ENCODE assay signal across 9 cellular contexts in genomic region chr10:69362471-69362954, GRCh38. TPM values are rescaled to one million over a fixed set of nuclear protein-coding genes. Genes with fewer than 3 reads are reported as not detected.
DNase-seq lines count a peak whose midpoint lies in the region; ATAC-seq and TF ChIP-seq lines count a peak whose summit lies in the region.
"Had no signal": no experiment of that assay in that cellular context is flagged by ENCODE, and none has a peak within 500 bp of the region (broad histone marks: within the 10 kb centered on the region; RNA-seq: fewer than 3 reads in every experiment).

No MANE protein-coding gene starts in this region.

- TF ChIP-seq CTCF in SK-N-SH (IDR thresholded peaks at IDR 0.05) (no peak), fibroblast of mammary gland (conservative IDR thresholded peaks at IDR 0.05; ENCODE audit: control insufficient read depth, insufficient read depth, low read depth, low read length) (no peak), gastrocnemius medialis (IDR thresholded peaks at IDR 0.05 in 4 of 5, conservative IDR thresholded peaks at IDR 0.05 in 1 of 5) (no peak)

- CTCF ChIA-PET in SK-N-SH (lab: Yijun Ruan, JAX): interaction anchor here (1.0 kb wide), 1 partner anchor 30 kb away, joined by 3 read pairs; no protein-coding TSS in a partner anchor

- H3K4me3 ChIP-seq in SK-N-SH (ENCODE audit: low read depth in 2 of 2, low read length in 1 of 2): no peak overlapping the region
- no peak overlapping the region for H3K4me3 ChIP-seq in fibroblast of mammary gland (ENCODE audit: control insufficient read depth, low read depth, low read length)
- H3K4me3 ChIP-seq in gastrocnemius medialis: peak overlapping the region in 2 of 4 donors; percentile 0 to 14
- H3K4me3 ChIP-seq in Karpas-422 (ENCODE audit: low read length): no peak overlapping the region

- H3K79me2 ChIP-seq in SK-N-SH (ENCODE audit: insufficient read depth) (peaks cover 26% of the 10 kb centered on the region; the same call in 1 of the 2 replicates), Karpas-422 (ENCODE audit: low read length) (peaks cover 75% of the 10 kb centered on the region)

- H3K9ac ChIP-seq in SK-N-SH: no peak overlapping the region
- H3K9ac ChIP-seq in Karpas-422 (ENCODE audit: low read length): no peak overlapping the region

- TF ChIP-seq POLR2A in gastrocnemius medialis (IDR thresholded peaks at IDR 0.05): peak; percentile 80 to 83

- H3F3A ChIP-seq in SK-N-SH (replicated peaks; ENCODE audit: insufficient read depth): peaks cover 17% of the 10 kb centered on the region

- POLR2A ChIA-PET in SK-N-SH (lab: Yijun Ruan, JAX): no interaction called here

- no peaks in the 10 kb centered on the region for H3K27me3 ChIP-seq in SK-N-SH (ENCODE audit: insufficient read depth)
- H3K27me3 ChIP-seq in gastrocnemius medialis: no peaks in the 10 kb centered on the region
- no peaks in the 10 kb centered on the region for H3K27me3 ChIP-seq in Karpas-422 (ENCODE audit: low read length)

- H3K36me3 ChIP-seq in SK-N-SH (replicated peaks in 1 of 2; ENCODE audit: control insufficient read depth in 1 of 2, insufficient read depth in 2 of 2, low read length in 1 of 2) (peaks cover 10 to 11% of the 10 kb centered on the region in 2 experiments), gastrocnemius medialis (peaks cover 0 to 24% of the 10 kb centered on the region in 2 donors), Karpas-422 (ENCODE audit: insufficient read depth, low read length) (peaks cover 12% of the 10 kb centered on the region; the same call in 1 of the 2 replicates)

- H3K4me1 ChIP-seq in SK-N-SH (ENCODE audit: control insufficient read depth in 1 of 2, insufficient read depth in 2 of 2, low read depth in 1 of 2, low read length in 1 of 2) (peaks cover 20 to 29% of the 10 kb centered on the region in 2 experiments), gastrocnemius medialis (peaks cover 72 to 80% of the 10 kb centered on the region in 2 donors), Karpas-422 (ENCODE audit: low read length) (no peaks in the 10 kb centered on the region)

- ATAC-seq in gastrocnemius medialis: peak; percentile 71 to 78

- 37% methylated on average over 10 of the region's 13 CpGs for WGBS in SK-N-SH (ENCODE audit: low lambda C conversion rate)

- peak overlapping the region; percentile 45 for H3K4me2 ChIP-seq in SK-N-SH
- no peak overlapping the region for H3K4me2 ChIP-seq in Karpas-422 (ENCODE audit: low read depth, low read length, poor library complexity, severe bottlenecking)

- DNase-seq in ELR (ENCODE audit: low read depth): peak; percentile 92
- DNase-seq in SK-N-SH: peak; percentile 44
- DNase-seq in fibroblast of mammary gland (ENCODE audit: low read depth): peak; percentile 92
- DNase-seq in gastrocnemius medialis: peak; percentile 87 to 95
- DNase-seq in Karpas-422: no peak
- DNase-seq in NCI-H774 (lab: John Stamatoyannopoulos, UW): no peak
- DNase-seq in NCI-H1930 (lab: John Stamatoyannopoulos, UW): no peak
- no peak for DNase-seq in activated CD4-positive, alpha-beta T cell treated with anti-CD3 and anti-CD28 coated beads for 1 hour

- H2AFZ ChIP-seq in SK-N-SH (ENCODE audit: low read depth) (no peak overlapping the region), Karpas-422 (ENCODE audit: low read length) (no peak overlapping the region)

- intact Hi-C loops in gastrocnemius medialis (cut with DNase I; ENCODE audit: low total_unique reads): loop anchor here (2.0 kb wide), 2 partner anchors 34 to 44 kb away; no protein-coding TSS in a partner anchor

- H3K9me3 ChIP-seq in SK-N-SH (no peaks in the 10 kb centered on the region), gastrocnemius medialis (no peaks in the 10 kb centered on the region), Karpas-422 (ENCODE audit: low read length) (no peaks in the 10 kb centered on the region)

- no peak for TF ChIP-seq RAD21 in SK-N-SH (IDR thresholded peaks at IDR 0.05; ENCODE audit: low read length)

- H4K20me1 ChIP-seq in SK-N-SH (ENCODE audit: insufficient read depth): peaks cover 12% of the 10 kb centered on the region
- peaks cover 7% of the 10 kb centered on the region; the same call in 1 of the 2 replicates for H4K20me1 ChIP-seq in Karpas-422 (ENCODE audit: insufficient read depth, low read depth, low read length)

- TF ChIP-seq EP300 in SK-N-SH (IDR thresholded peaks at IDR 0.05; ENCODE audit: borderline replicate concordance in 1 of 2, low read depth in 1 of 2, low read length in 1 of 2): peak in 1 of 2 experiments; percentile 61; a peak in 1 of 4 replicates

- in situ Hi-C loops in gastrocnemius medialis (cut with MboI; ENCODE audit: low sequenced_read_pairs in 4 of 4): no loop called here

- H3K27ac ChIP-seq in SK-N-SH (ENCODE audit: low read depth in 2 of 2, low read length in 1 of 2): peak overlapping the region; percentile 58 to 70
- H3K27ac ChIP-seq in gastrocnemius medialis: peak overlapping the region; percentile 89 to 93 (median 92)
- H3K27ac ChIP-seq in Karpas-422 (ENCODE audit: low read length): no peak overlapping the region
- H3K27ac ChIP-seq: HL-60 had no signal

- no peaks in the 10 kb centered on the region for H3K9me2 ChIP-seq in SK-N-SH
- H3K9me2 ChIP-seq in Karpas-422 (replicated peaks; ENCODE audit: insufficient read depth, low read length): no peaks in the 10 kb centered on the region

TF ChIP-seq in SK-N-SH, 30 proteins besides CTCF, POLR2A, EP300 and RAD21:
- TF ChIP-seq FOSL2 (IDR thresholded peaks at IDR 0.05; ENCODE audit: borderline replicate concordance, low read depth) (peak; percentile 73; the same call in 1 of the 2 replicates), MAX (IDR thresholded peaks at IDR 0.05; ENCODE audit: low read depth) (peak; percentile 49), JUND (IDR thresholded peaks at IDR 0.05) (peak; percentile 49; the same call in 1 of the 2 replicates), FOXJ3 (CRISPR knock-in tag; IDR thresholded peaks at IDR 0.05) (no peak), RXRA (IDR thresholded peaks at IDR 0.05; ENCODE audit: borderline replicate concordance, low read depth) (no peak), POLR2AphosphoS5 (IDR thresholded peaks at IDR 0.05; ENCODE audit: low read depth, low read length) (peak; percentile 24; the same call in 1 of the 2 replicates), NRF1 (IDR thresholded peaks at IDR 0.05; ENCODE audit: low read depth, low read length) (no peak), TCF12 (IDR thresholded peaks at IDR 0.05) (peak; percentile 87), PBX3 (IDR thresholded peaks at IDR 0.05) (peak; percentile 58), NFIC (IDR thresholded peaks at IDR 0.05; ENCODE audit: borderline replicate concordance) (peak; percentile 59)
TF ChIP-seq in SK-N-SH: peak in this region for 7.

RNA-seq across cellular contexts. Expression of gene TACR2, which starts 54.2 kb away (rescaled TPM):
- polyA plus RNA-seq in SK-N-SH (2012; rRNA removed): 0.02 and 0.05 TPM in 2 replicates
- 0.03 TPM in 1 of 2 replicates, not detected in the other for polyA plus RNA-seq in SK-N-SH (2012; cell fraction: cytosol; rRNA removed)
- polyA plus RNA-seq in SK-N-SH (2012; cell fraction: nucleus; rRNA removed): not detected in 2 replicates
- under 1 TPM in 2 of 4 donors, not detected in 2; 0.36 to 0.49 TPM for total RNA-seq in gastrocnemius medialis
- 1.9 TPM in 1 of 2 replicates, not detected in the other for total RNA-seq in Karpas-422 (2014; rRNA removed; shearing (Covaris generic); ENCODE audit: low replicate concordance)

Comparison
In these comparisons a context has a peak if more than half of its experiments do, and no peak if none do; other contexts are left out.
1. DNase-seq: peak in ELR (single experiment), SK-N-SH (single experiment), fibroblast of mammary gland (single experiment) and gastrocnemius medialis (2 of 2); none in Karpas-422 (single experiment), NCI-H774 (single experiment), NCI-H1930 (0 of 2) and activated CD4-positive, alpha-beta T cell treated with anti-CD3 and anti-CD28 coated beads for 1 hour (single experiment).